ENCODE assay signal across 32 cellular contexts in genomic region chr3:132974086-132974485, GRCh38.
"Had no signal": no experiment of that assay in that cellular context is flagged by ENCODE, and none has a peak within 500 bp of the region (broad histone marks: within the 10 kb centered on the region; RNA-seq: fewer than 3 reads in every experiment).

No MANE protein-coding gene starts in this region.

- H3K36me3 ChIP-seq: MG63, SJCRH30 had no signal

- H3K9me3 ChIP-seq: MG63, SK-N-SH had no signal

- H3K27me3 ChIP-seq: MG63, SJCRH30 had no signal

- ATAC-seq: Panc1, Right ventricle myocardium inferior had no signal

- DNase-seq: Kasumi-1, MG63, NCI-H1048, NCI-H1092 treated with DMSO at 0.1 percent for 48 hours, NCI-H1105 treated with DMSO at 0.1 percent for 48 hours, NCI-H1417, NCI-H1436, NCI-H146, NCI-H1694, NCI-H187, NCI-H1930, NCI-H2029 treated with DMSO at 0.1 percent for 48 hours, NCI-H2081 treated with DMSO at 0.1 percent for 48 hours, NCI-H2107, NCI-H2171, NCI-H226, NCI-H446 treated with DMSO at 0.1 percent for 48 hours, NCI-H510A, NCI-H524, NCI-H526, NCI-H69, NCI-H748 treated with DMSO at 0.1 percent for 48 hours, NCI-H82, PC-9, SHP77, SIG-M5, SJCRH30, SK-N-SH, SW 1271 had no signal

- H3K27ac ChIP-seq: PC-9, RWPE1, SJCRH30 had no signal

- H2AFZ ChIP-seq: PC-9 had no signal

- H3K4me2 ChIP-seq: PC-9, SK-N-SH had no signal

- H3K4me3 ChIP-seq: MG63, PC-9, SJCRH30 had no signal

- H3K9ac ChIP-seq: SK-N-SH had no signal
